In the genomic region with DNA sequence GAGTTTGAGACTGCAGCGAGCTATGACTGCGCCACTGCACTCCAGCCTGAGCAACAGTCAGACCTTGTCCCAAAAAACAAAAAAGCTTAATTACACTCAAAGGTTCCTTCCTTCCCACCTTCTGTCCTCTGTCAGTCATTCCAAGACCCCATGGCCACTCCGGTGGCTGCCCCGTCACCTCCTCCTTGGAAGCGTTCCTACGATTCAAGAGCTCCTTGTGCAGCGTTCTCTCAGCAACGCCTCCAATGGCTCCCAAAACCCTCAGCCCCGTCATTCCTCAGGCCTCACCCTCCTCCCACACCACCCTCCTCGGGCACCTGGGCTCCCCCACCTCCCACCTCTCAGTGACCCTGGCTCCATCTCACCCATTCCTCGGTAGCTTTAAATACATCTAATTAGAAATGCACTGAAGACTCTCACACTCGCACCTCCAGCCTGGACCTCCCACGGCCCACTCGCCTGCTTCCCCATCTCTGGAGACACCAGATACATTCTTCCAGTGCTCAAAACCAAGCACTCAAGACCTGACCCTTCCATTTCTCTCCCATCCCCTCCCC, we compare ENCODE assay signal across 1 cellular context.
TF ChIP-seq lines count a peak whose summit lies in the region.

No MANE protein-coding gene starts in this region.

TF ChIP-seq in WTC11, 78 proteins besides CTCF, POLR2A, EP300 and RAD21 (continued from another document):
- TF ChIP-seq, protein P1, sequence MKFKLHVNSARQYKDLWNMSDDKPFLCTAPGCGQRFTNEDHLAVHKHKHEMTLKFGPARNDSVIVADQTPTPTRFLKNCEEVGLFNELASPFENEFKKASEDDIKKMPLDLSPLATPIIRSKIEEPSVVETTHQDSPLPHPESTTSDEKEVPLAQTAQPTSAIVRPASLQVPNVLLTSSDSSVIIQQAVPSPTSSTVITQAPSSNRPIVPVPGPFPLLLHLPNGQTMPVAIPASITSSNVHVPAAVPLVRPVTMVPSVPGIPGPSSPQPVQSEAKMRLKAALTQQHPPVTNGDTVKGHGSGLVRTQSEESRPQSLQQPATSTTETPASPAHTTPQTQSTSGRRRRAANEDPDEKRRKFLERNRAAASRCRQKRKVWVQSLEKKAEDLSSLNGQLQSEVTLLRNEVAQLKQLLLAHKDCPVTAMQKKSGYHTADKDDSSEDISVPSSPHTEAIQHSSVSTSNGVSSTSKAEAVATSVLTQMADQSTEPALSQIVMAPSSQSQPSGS (CRISPR knock-in tag; IDR thresholded peaks at IDR 0.05; ENCODE audit: borderline replicate concordance, low read depth): no peak
- TF ChIP-seq, protein P2, sequence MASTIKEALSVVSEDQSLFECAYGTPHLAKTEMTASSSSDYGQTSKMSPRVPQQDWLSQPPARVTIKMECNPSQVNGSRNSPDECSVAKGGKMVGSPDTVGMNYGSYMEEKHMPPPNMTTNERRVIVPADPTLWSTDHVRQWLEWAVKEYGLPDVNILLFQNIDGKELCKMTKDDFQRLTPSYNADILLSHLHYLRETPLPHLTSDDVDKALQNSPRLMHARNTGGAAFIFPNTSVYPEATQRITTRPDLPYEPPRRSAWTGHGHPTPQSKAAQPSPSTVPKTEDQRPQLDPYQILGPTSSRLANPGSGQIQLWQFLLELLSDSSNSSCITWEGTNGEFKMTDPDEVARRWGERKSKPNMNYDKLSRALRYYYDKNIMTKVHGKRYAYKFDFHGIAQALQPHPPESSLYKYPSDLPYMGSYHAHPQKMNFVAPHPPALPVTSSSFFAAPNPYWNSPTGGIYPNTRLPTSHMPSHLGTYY (CRISPR knock-in tag; IDR thresholded peaks at IDR 0.05): no peak
- TF ChIP-seq, protein P3, sequence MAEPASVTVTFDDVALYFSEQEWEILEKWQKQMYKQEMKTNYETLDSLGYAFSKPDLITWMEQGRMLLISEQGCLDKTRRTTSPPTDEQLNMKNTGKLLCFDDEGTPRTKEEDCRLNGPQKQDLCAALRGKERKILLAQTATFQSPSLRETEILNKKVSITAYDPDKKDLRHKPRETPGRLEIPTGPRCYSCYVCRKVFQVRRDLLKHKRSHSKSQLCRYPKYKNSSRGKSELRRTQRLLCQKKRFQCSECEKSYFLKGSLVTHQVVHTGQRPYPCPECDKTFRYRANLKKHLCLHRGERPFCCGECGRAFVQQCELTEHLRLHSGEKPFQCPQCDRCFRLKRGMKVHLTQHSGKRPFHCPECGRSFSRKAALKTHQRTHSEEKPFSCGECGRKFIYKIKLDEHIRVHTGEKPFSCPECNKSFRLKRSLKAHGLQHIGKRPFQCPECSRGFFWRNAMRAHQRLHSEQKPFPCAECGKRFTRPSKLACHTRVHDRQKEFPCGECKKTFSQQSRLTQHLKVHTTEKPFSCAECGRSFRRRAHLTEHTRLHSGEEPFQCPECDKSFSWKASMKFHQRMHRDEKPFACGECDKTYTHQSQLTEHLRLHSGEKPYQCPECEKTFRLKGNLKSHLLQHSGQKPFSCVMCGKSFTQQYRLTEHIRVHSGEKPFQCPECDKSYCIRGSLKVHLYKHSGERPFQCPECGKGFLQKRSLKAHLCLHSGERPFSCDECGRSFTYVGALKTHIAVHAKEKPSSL (CRISPR knock-in tag; conservative IDR thresholded peaks at IDR 0.05): no peak
- no peak for TF ChIP-seq KAT7 (CRISPR knock-in tag; IDR thresholded peaks at IDR 0.05; ENCODE audit: borderline replicate concordance)
- TF ChIP-seq, protein P4, sequence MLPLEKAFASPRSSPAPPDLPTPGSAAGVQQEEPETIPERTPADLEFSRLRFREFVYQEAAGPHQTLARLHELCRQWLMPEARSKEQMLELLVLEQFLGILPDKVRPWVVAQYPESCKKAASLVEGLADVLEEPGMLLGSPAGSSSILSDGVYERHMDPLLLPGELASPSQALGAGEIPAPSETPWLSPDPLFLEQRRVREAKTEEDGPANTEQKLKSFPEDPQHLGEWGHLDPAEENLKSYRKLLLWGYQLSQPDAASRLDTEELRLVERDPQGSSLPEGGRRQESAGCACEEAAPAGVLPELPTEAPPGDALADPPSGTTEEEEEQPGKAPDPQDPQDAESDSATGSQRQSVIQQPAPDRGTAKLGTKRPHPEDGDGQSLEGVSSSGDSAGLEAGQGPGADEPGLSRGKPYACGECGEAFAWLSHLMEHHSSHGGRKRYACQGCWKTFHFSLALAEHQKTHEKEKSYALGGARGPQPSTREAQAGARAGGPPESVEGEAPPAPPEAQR (CRISPR knock-in tag; IDR thresholded peaks at IDR 0.05): no peak
